In genomic region chr6:154606860-154607259, GRCh38 we compare ENCODE assay signal across 20 cellular contexts.
DNase-seq lines count a peak whose midpoint lies in the region; ATAC-seq and TF ChIP-seq lines count a peak whose summit lies in the region.
"Had no signal": no experiment of that assay in that cellular context is flagged by ENCODE, and none has a peak within 500 bp of the region (broad histone marks: within the 10 kb centered on the region; RNA-seq: fewer than 3 reads in every experiment).

No MANE protein-coding gene starts in this region.

- ATAC-seq in IMR-90 (ENCODE audit: low read depth) (no peak), GM19035 (IDR thresholded peaks at IDR 0.05; ENCODE audit: unreplicated experiment) (no peak)
- ATAC-seq in effector memory CD8-positive, alpha-beta T cell (replicated peaks), result no peak
- peak in 1 of 2 donors; percentile 1 for ATAC-seq in stimulated activated naive B cell treated with anti-CD40 and anti-IgM and Interleukin-4, amounts not matched to agents 10 μg/mL and 1 μg/mL and 100 μg/mL, for 72 hours (replicated peaks)
- ATAC-seq: left lobe of liver, right cardiac atrium had no signal

- BruUV-seq in mammary epithelial cell (replicated peaks; lab: Mats Ljungman, UMichigan), result no TSS peak
- BruUV-seq in IMR-90 (replicated peaks; lab: Mats Ljungman, UMichigan), result no TSS peak

- DNase-seq in mammary epithelial cell (no peak), breast epithelium (ENCODE audit: low spot score in 2 of 2) (no peak), IMR-90 (no peak), pons (ENCODE audit: low spot score) (no peak), MV-4-11 (lab: John Stamatoyannopoulos, UW) (no peak)
- no peak for DNase-seq in effector memory CD8-positive, alpha-beta T cell
- DNase-seq in stimulated activated naive B cell treated with anti-CD40 and anti-IgM and Interleukin-4, amounts not matched to agents 10 μg/mL and 1 μg/mL and 100 μg/mL, for 72 hours, result no peak
- DNase-seq: colonic mucosa, COR-L47, head of caudate nucleus, NCI-H1105, NCI-H2081 treated with DMSO at 0.1 percent for 48 hours, NCI-H524 treated with DMSO at 0.1 percent for 48 hours, Right ventricle myocardium superior, stomach had no signal

- H3K56ac ChIP-seq in IMR-90 (ENCODE audit: extremely low read depth, insufficient read depth, low read length), result no peak overlapping the region

- no peak for TF ChIP-seq RAD21 in IMR-90 (IDR thresholded peaks at IDR 0.05; ENCODE audit: low read length)

- H4K20me1 ChIP-seq in mammary epithelial cell (ENCODE audit: insufficient read depth, low read length) (no peaks in the 10 kb centered on the region), IMR-90 (ENCODE audit: insufficient read depth, low read length) (no peaks in the 10 kb centered on the region)

- no peak overlapping the region for H2BK120ac ChIP-seq in IMR-90 (ENCODE audit: low read depth, low read length)

- in situ Hi-C loops in mammary epithelial cell (cut with MboI; ENCODE audit: low sequenced_read_pairs in 2 of 2), result no loop called here
- in situ Hi-C loops in IMR-90 (cut with MboI; ENCODE audit: low sequenced_read_pairs), result no loop called here

- peaks cover 5 to 56% of the 10 kb centered on the region in 2 donors for H3K27me3 Mint-ChIP-seq in effector memory CD8-positive, alpha-beta T cell
- H3K27me3 Mint-ChIP-seq in stimulated activated naive B cell treated with anti-CD40 and anti-IgM and Interleukin-4, amounts not matched to agents 10 μg/mL and 1 μg/mL and 100 μg/mL, for 72 hours, result peaks cover 7 to 18% of the 10 kb centered on the region in 2 donors

- H3K9me3 ChIP-seq in mammary epithelial cell (replicated peaks; ENCODE audit: insufficient read depth, low read length) (no peaks in the 10 kb centered on the region), breast epithelium (no peaks in the 10 kb centered on the region), IMR-90 (ENCODE audit: control insufficient read depth, insufficient read depth, low read length) (no peaks in the 10 kb centered on the region)
- H3K9me3 ChIP-seq: colonic mucosa, stomach had no signal

- no peak for TF ChIP-seq POLR2A in breast epithelium (IDR thresholded peaks at IDR 0.05)
- TF ChIP-seq POLR2A in IMR-90 (IDR thresholded peaks at IDR 0.05; ENCODE audit: low read depth, low read length), result no peak

- H2AFZ ChIP-seq in mammary epithelial cell (ENCODE audit: low read depth, low read length), result peak overlapping the region; percentile 65
- H2AFZ ChIP-seq in IMR-90 (replicated peaks; ENCODE audit: low read length, poor library complexity), result peak overlapping the region; percentile 56

- no peak overlapping the region for H3K9ac ChIP-seq in mammary epithelial cell (ENCODE audit: insufficient read depth, low read length)
- no peak overlapping the region for H3K9ac ChIP-seq in IMR-90 (ENCODE audit: low read depth, low read length)

- H3K4me1 ChIP-seq in mammary epithelial cell (ENCODE audit: insufficient read depth, low read length), result peaks cover 11% of the 10 kb centered on the region
- no peaks in the 10 kb centered on the region for H3K4me1 ChIP-seq in breast epithelium
- no peaks in the 10 kb centered on the region; the same call in 1 of the 2 replicates for H3K4me1 ChIP-seq in IMR-90 (ENCODE audit: control insufficient read depth, insufficient read depth, low read length)
- H3K4me1 ChIP-seq: colonic mucosa, stomach had no signal

- H3K14ac ChIP-seq in IMR-90 (replicated peaks; ENCODE audit: low read depth, low read length), result no peak overlapping the region

- peaks cover 7 to 14% of the 10 kb centered on the region in 2 donors for H3K4me1 Mint-ChIP-seq in effector memory CD8-positive, alpha-beta T cell (ENCODE audit: low read depth in 2 of 2)
- peaks cover 35 to 39% of the 10 kb centered on the region in 2 donors for H3K4me1 Mint-ChIP-seq in stimulated activated naive B cell treated with anti-CD40 and anti-IgM and Interleukin-4, amounts not matched to agents 10 μg/mL and 1 μg/mL and 100 μg/mL, for 72 hours
- H3K4me1 Mint-ChIP-seq: brain had no signal

- H3K9me1 ChIP-seq in IMR-90 (ENCODE audit: insufficient read depth, low read length), result no peaks in the 10 kb centered on the region

- intact Hi-C loops in mammary epithelial cell (cut with micrococcal nuclease) (no loop called here), breast epithelium (cut with DNase I; ENCODE audit: low total_unique reads) (no loop called here), IMR-90 (cut with micrococcal nuclease) (no loop called here)

- no peak overlapping the region for H2AK5ac ChIP-seq in IMR-90 (ENCODE audit: low read depth, low read length)

- CTCF ChIA-PET in mammary epithelial cell (lab: Charles Lee; ENCODE audit: low non-redundant PET), result no interaction called here
- CTCF ChIA-PET in IMR-90 (lab: Yijun Ruan, JAX), result no interaction called here

- H4K91ac ChIP-seq in IMR-90 (ENCODE audit: insufficient read depth, low read depth, low read length), result no peak overlapping the region

- no peak overlapping the region for H4K5ac ChIP-seq in IMR-90 (ENCODE audit: low read depth, low read length)

- no peak overlapping the region for H2AK9ac ChIP-seq in IMR-90 (replicated peaks; ENCODE audit: low read depth, low read length, poor library complexity)

- H3K27me3 ChIP-seq in mammary epithelial cell (ENCODE audit: insufficient read depth, low read length), result no peaks in the 10 kb centered on the region
- H3K27me3 ChIP-seq in breast epithelium, result no peaks in the 10 kb centered on the region
- no peaks in the 10 kb centered on the region for H3K27me3 ChIP-seq in IMR-90 (ENCODE audit: control insufficient read depth, insufficient read depth, low read length)
- H3K27me3 ChIP-seq: colonic mucosa, stomach had no signal

- no peaks in the 10 kb centered on the region for H3K79me1 ChIP-seq in IMR-90 (ENCODE audit: low read depth in 1 of 2, low read length in 2 of 2)

- no peak overlapping the region for H2BK5ac ChIP-seq in IMR-90 (ENCODE audit: low read depth, low read length, poor library complexity, severe bottlenecking)

- H3K4ac ChIP-seq in IMR-90 (ENCODE audit: low read depth, low read length), result no peak overlapping the region

- no peaks in the 10 kb centered on the region for H3K9me3 Mint-ChIP-seq in effector memory CD8-positive, alpha-beta T cell
- no peaks in the 10 kb centered on the region for H3K9me3 Mint-ChIP-seq in stimulated activated naive B cell treated with anti-CD40 and anti-IgM and Interleukin-4, amounts not matched to agents 10 μg/mL and 1 μg/mL and 100 μg/mL, for 72 hours
- H3K9me3 Mint-ChIP-seq: brain, type B pancreatic cell had no signal

- TF ChIP-seq CTCF in mammary epithelial cell (conservative IDR thresholded peaks at IDR 0.05 in 1 of 2, IDR thresholded peaks at IDR 0.05 in 1 of 2; ENCODE audit: extremely low read depth in 1 of 2, insufficient read depth in 1 of 2, low read depth in 1 of 2, low read length in 2 of 2) (no peak), breast epithelium (IDR thresholded peaks at IDR 0.05) (no peak), IMR-90 (conservative IDR thresholded peaks at IDR 0.05; ENCODE audit: low read depth, low read length) (no peak)

- H3K4me2 ChIP-seq in mammary epithelial cell (ENCODE audit: insufficient read depth, low read depth, low read length) (no peak overlapping the region), IMR-90 (ENCODE audit: low read depth, low read length) (no peak overlapping the region)

- 50% methylated on average over 2 of the region's 2 CpGs for WGBS in mammary epithelial cell (ENCODE audit: low coverage, missing lambda C conversion rate)
- WGBS in IMR-90 (ENCODE audit: extremely low coverage in 2 of 2, insufficient read length in 1 of 2), 2 experiments, result 83% methylated on average over 1 of the region's 2 CpGs; no CpG with 5 or more reads in 1 of the 2 experiments

- H3K4me3 Mint-ChIP-seq in effector memory CD8-positive, alpha-beta T cell, result peak overlapping the region in 1 of 2 donors; percentile 23
- H3K4me3 Mint-ChIP-seq in stimulated activated naive B cell treated with anti-CD40 and anti-IgM and Interleukin-4, amounts not matched to agents 10 μg/mL and 1 μg/mL and 100 μg/mL, for 72 hours, result peak overlapping the region; percentile 31 to 68
- H3K4me3 Mint-ChIP-seq: brain, type B pancreatic cell had no signal

- H3K18ac ChIP-seq in IMR-90 (ENCODE audit: low read depth, low read length), result no peak overlapping the region

- H4K8ac ChIP-seq in IMR-90 (ENCODE audit: low read depth in 2 of 2, low read length in 2 of 2), result no peak overlapping the region

- H3K36me3 ChIP-seq in mammary epithelial cell (ENCODE audit: insufficient read depth, low read length) (no peaks in the 10 kb centered on the region), breast epithelium (no peaks in the 10 kb centered on the region), IMR-90 (ENCODE audit: control insufficient read depth, insufficient read depth, low read length) (no peaks in the 10 kb centered on the region)
- H3K36me3 ChIP-seq: colonic mucosa, stomach had no signal

- peak overlapping the region; percentile 25 to 63 for H3K27ac Mint-ChIP-seq in effector memory CD8-positive, alpha-beta T cell
- peak overlapping the region; percentile 93 for H3K27ac Mint-ChIP-seq in stimulated activated naive B cell treated with anti-CD40 and anti-IgM and Interleukin-4, amounts not matched to agents 10 μg/mL and 1 μg/mL and 100 μg/mL, for 72 hours
- H3K27ac Mint-ChIP-seq: brain, type B pancreatic cell had no signal

- no peak overlapping the region for H2BK15ac ChIP-seq in IMR-90 (ENCODE audit: low read depth, low read length)

- H3K27ac ChIP-seq in mammary epithelial cell (ENCODE audit: insufficient read depth, low read depth, low read length) (peak overlapping the region; percentile 31), breast epithelium (no peak overlapping the region), IMR-90 (ENCODE audit: insufficient read depth, low read length) (no peak overlapping the region)
- H3K27ac ChIP-seq: colonic mucosa, stomach had no signal

- H3K36me3 Mint-ChIP-seq in effector memory CD8-positive, alpha-beta T cell (ENCODE audit: insufficient read depth), result no peaks in the 10 kb centered on the region
- H3K36me3 Mint-ChIP-seq in stimulated activated naive B cell treated with anti-CD40 and anti-IgM and Interleukin-4, amounts not matched to agents 10 μg/mL and 1 μg/mL and 100 μg/mL, for 72 hours, result no peaks in the 10 kb centered on the region
- H3K36me3 Mint-ChIP-seq: brain, type B pancreatic cell had no signal

- dilution Hi-C loops in mammary epithelial cell (cut with HindIII; ENCODE audit: low sequenced_read_pairs), result no loop called here
- dilution Hi-C loops in IMR-90 (cut with HindIII; ENCODE audit: low sequenced_read_pairs, unreplicated experiment), result no loop called here

- H2BK20ac ChIP-seq in IMR-90 (ENCODE audit: low read depth, low read length), result no peak overlapping the region

- POLR2A ChIA-PET in IMR-90 (lab: Charles Lee; ENCODE audit: unreplicated experiment), result no interaction called here

- no peaks in the 10 kb centered on the region for H3K79me2 ChIP-seq in mammary epithelial cell (ENCODE audit: insufficient read depth, low read length)

- H3K4me3 ChIP-seq in mammary epithelial cell (replicated peaks in 1 of 3; ENCODE audit: insufficient read depth in 1 of 3, low read depth in 2 of 3, low read length in 3 of 3) (no peak overlapping the region), breast epithelium (no peak overlapping the region), IMR-90 (ENCODE audit: insufficient read depth, low read depth, low read length) (no peak overlapping the region)
- H3K4me3 ChIP-seq: colonic mucosa, stomach had no signal

- no peak overlapping the region for H3K23ac ChIP-seq in IMR-90 (ENCODE audit: low read depth, low read length)

TF ChIP-seq in IMR-90, 13 proteins besides CTCF, POLR2A, EP300 and RAD21 (continues in another document):
- no peak for TF ChIP-seq BHLHE40 (IDR thresholded peaks at IDR 0.05; ENCODE audit: low read depth, low read length)
